In the genomic region with DNA sequence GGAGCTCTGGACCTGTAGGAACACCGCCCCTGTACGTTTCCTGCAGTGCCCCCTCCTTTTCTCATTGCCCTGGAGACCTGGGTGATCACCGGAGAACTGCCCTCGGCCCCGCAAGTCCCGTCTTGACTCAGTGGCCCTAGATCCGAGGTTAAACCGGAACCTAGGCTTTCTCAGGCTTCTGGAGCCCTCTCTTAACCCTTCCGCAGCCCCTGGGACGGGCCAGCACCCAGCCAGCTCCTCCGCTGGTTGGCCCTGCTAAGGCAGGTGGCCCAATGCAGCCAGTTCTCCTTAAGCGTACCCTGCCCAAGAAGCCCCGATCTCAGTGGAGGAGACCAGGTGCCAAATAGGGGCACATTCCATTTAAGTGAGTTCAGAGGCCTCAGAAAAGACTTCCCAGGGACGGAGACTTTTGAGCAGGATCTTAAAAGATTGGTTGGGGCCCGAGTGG, we compare ENCODE assay signal across 8 cellular contexts. TPM values are rescaled to one million over a fixed set of nuclear protein-coding genes. Genes with fewer than 3 reads are reported as not detected.
DNase-seq lines count a peak whose midpoint lies in the region; ATAC-seq and TF ChIP-seq lines count a peak whose summit lies in the region.

No MANE protein-coding gene starts in this region.

- peaks cover 3% of the 10 kb centered on the region for H3K4me1 Mint-ChIP-seq in activated T-cell treated with anti-CD3 and anti-CD28 coated beads, Interleukin-2, amount 50 U/mL, for 4 hours (ENCODE audit: low read depth)
- peaks cover 11% of the 10 kb centered on the region for H3K4me1 Mint-ChIP-seq in neural crest cell

- H3K27ac Mint-ChIP-seq in neural crest cell (ENCODE audit: unreplicated experiment) = peak overlapping the region; percentile 88

- peak; percentile 8 for ATAC-seq in GM18868 (IDR thresholded peaks at IDR 0.05; ENCODE audit: unreplicated experiment)
- ATAC-seq in HG03571 (IDR thresholded peaks at IDR 0.05; ENCODE audit: unreplicated experiment) = peak; percentile 16
- ATAC-seq in activated T-cell treated with anti-CD3 and anti-CD28 coated beads, Interleukin-2, amount 50 U/mL, for 4 hours = peak; percentile 56 to 68

- H3K27me3 Mint-ChIP-seq in activated T-cell treated with anti-CD3 and anti-CD28 coated beads, Interleukin-2, amount 50 U/mL, for 4 hours (ENCODE audit: low read depth) = no peaks in the 10 kb centered on the region
- no peaks in the 10 kb centered on the region for H3K27me3 Mint-ChIP-seq in neural crest cell (ENCODE audit: low read depth)

- peak overlapping the region; percentile 88 for H3K4me3 Mint-ChIP-seq in activated T-cell treated with anti-CD3 and anti-CD28 coated beads, Interleukin-2, amount 50 U/mL, for 4 hours
- H3K4me3 Mint-ChIP-seq in neural crest cell = peak overlapping the region; percentile 85

- H3K9me3 Mint-ChIP-seq in activated T-cell treated with anti-CD3 and anti-CD28 coated beads, Interleukin-2, amount 50 U/mL, for 4 hours = no peaks in the 10 kb centered on the region
- no peaks in the 10 kb centered on the region for H3K9me3 Mint-ChIP-seq in neural crest cell

- no peak for TF ChIP-seq CTCF in fibroblast of pulmonary artery (IDR thresholded peaks at IDR 0.05; ENCODE audit: low read length, missing control alignments)
- TF ChIP-seq CTCF in neural crest cell (conservative IDR thresholded peaks at IDR 0.05) = no peak

- DNase-seq in A172 (ENCODE audit: low spot score) = peak; percentile 9
- DNase-seq in activated T-cell treated with anti-CD3 and anti-CD28 coated beads, Interleukin-2, amount 50 U/mL, for 4 hours = no peak
- peak; percentile 20 for DNase-seq in fibroblast of pulmonary artery (ENCODE audit: low read depth)
- no peak for DNase-seq in neural crest cell (ENCODE audit: low read depth, low spot score)
- DNase-seq in ureter (ENCODE audit: low spot score) = peak; percentile 60
- no peak for DNase-seq in SHP77 treated with DMSO at 0.1 percent for 48 hours (lab: John Stamatoyannopoulos, UW)

- peak overlapping the region; percentile 55 for H3K4me3 ChIP-seq in fibroblast of pulmonary artery (replicated peaks; ENCODE audit: low read depth, low read length)

- H3K36me3 Mint-ChIP-seq in activated T-cell treated with anti-CD3 and anti-CD28 coated beads, Interleukin-2, amount 50 U/mL, for 4 hours (ENCODE audit: insufficient read depth) = no peaks in the 10 kb centered on the region
- H3K36me3 Mint-ChIP-seq in neural crest cell (ENCODE audit: low read depth) = no peaks in the 10 kb centered on the region

RNA-seq across cellular contexts. Expression of a gene that starts 0.8 kb away (rescaled TPM):
- 7.9 and 15.0 TPM in 2 replicates for total RNA-seq in A172 (2014; rRNA removed; shearing (Covaris generic))
- total RNA-seq in activated T-cell treated with anti-CD3 and anti-CD28 coated beads, Interleukin-2, amount 50 U/mL, for 4 hours = 10 to 100 TPM in 1 of 3 donors, 1 to 10 TPM in 2; 9.7 to 13.2 (median 9.7) TPM
- 9.1 and 9.3 TPM in 2 replicates for total RNA-seq in neural crest cell
- total RNA-seq in ureter = 31.5 TPM

RNA-seq across cellular contexts. Expression of a gene that starts 16.0 kb away (rescaled TPM):
- total RNA-seq in A172 (2014; rRNA removed; shearing (Covaris generic)) = not detected in 2 replicates
- total RNA-seq in activated T-cell treated with anti-CD3 and anti-CD28 coated beads, Interleukin-2, amount 50 U/mL, for 4 hours = under 1 TPM in 2 of 3 donors, not detected in 1; 0.18 to 0.43 TPM
- total RNA-seq in neural crest cell = 0.14 and 0.42 TPM in 2 replicates
- total RNA-seq in ureter = 1.7 TPM

RNA-seq across cellular contexts. Expression of a gene that starts 20.4 kb away (rescaled TPM):
- 0.05 TPM in 1 of 2 replicates, not detected in the other for total RNA-seq in A172 (2014; rRNA removed; shearing (Covaris generic))
- total RNA-seq in activated T-cell treated with anti-CD3 and anti-CD28 coated beads, Interleukin-2, amount 50 U/mL, for 4 hours = under 1 TPM in 1 of 3 donors, not detected in 2; 0.38 TPM
- total RNA-seq in neural crest cell = 3.1 and 3.3 TPM in 2 replicates
- 0.42 TPM for total RNA-seq in ureter

RNA-seq across cellular contexts. Expression of a gene that starts 36.8 kb away (rescaled TPM):
- 8.1 and 9.7 TPM in 2 replicates for total RNA-seq in A172 (2014; rRNA removed; shearing (Covaris generic))
- 10 to 100 TPM; 18.7 to 19.6 (median 19.5) TPM for total RNA-seq in activated T-cell treated with anti-CD3 and anti-CD28 coated beads, Interleukin-2, amount 50 U/mL, for 4 hours
- total RNA-seq in neural crest cell = 43.5 and 44.1 TPM in 2 replicates
- 17.9 TPM for total RNA-seq in ureter

RNA-seq across cellular contexts. Expression of a gene that starts 47.9 kb away (rescaled TPM):
- 6.4 and 8.4 TPM in 2 replicates for total RNA-seq in A172 (2014; rRNA removed; shearing (Covaris generic))
- total RNA-seq in activated T-cell treated with anti-CD3 and anti-CD28 coated beads, Interleukin-2, amount 50 U/mL, for 4 hours = 10 to 100 TPM; 20.1 to 26.2 (median 21.1) TPM
- total RNA-seq in neural crest cell (38.5 and 38.6 TPM in 2 replicates), ureter (28.8 TPM)

Comparison
In these comparisons a context has a peak if more than half of its experiments do, and no peak if none do; other contexts are left out.
1. DNase-seq: peak in A172 (single experiment), fibroblast of pulmonary artery (single experiment) and ureter (single experiment); none in activated T-cell treated with anti-CD3 and anti-CD28 coated beads, Interleukin-2, amount 50 U/mL, for 4 hours (single experiment), neural crest cell (single experiment) and SHP77 treated with DMSO at 0.1 percent for 48 hours (single experiment).
2. ATAC-seq: peak in every context shown above with its lines; median percentile 62 in activated T-cell treated with anti-CD3 and anti-CD28 coated beads, Interleukin-2, amount 50 U/mL, for 4 hours; 16 in HG03571; 8 in GM18868.